In the genomic region with DNA sequence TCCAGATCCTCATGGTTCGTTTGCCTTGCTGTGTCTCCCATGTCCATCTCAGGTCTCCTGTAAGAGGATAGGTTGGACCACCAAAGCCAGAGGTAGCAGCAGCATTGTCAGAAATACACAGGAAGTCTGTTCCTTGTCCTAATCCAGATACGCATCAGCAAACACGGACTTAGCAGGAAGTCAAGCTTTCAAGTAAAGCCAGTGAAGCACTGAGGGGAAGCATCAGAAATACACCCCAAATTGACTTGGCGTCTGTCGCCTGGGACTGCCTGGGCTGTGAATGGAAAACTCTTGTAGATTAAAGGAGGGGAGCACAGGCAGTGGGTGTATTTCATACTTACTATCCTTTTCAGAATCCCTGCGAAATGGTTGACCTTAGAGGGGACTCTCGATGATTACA, we compare ENCODE assay signal across 21 cellular contexts.
DNase-seq lines count a peak whose midpoint lies in the region; ATAC-seq and TF ChIP-seq lines count a peak whose summit lies in the region.
"Had no signal": no experiment of that assay in that cellular context is flagged by ENCODE, and none has a peak within 500 bp of the region (broad histone marks: within the 10 kb centered on the region; RNA-seq: fewer than 3 reads in every experiment).

No MANE protein-coding gene starts in this region.

- peak; percentile 16 for DNase-seq in KBM-7
- peak; percentile 57 for DNase-seq in WERI-Rb-1
- DNase-seq in mesendoderm, result peak; percentile 50
- no peak for DNase-seq in suprapubic skin (ENCODE audit: low spot score in 2 of 2)
- no peak for DNase-seq in stimulated activated CD4-positive, alpha-beta T cell treated with anti-CD3 and anti-CD28 coated beads, Interleukin-4, amount 100 ng/mL, for 24 hours
- DNase-seq in AG08395 (ENCODE audit: low spot score), result no peak
- DNase-seq: CD8-positive, alpha-beta memory T cell; GOT3; HCEC 1CT; Karpas-422; NCI-H1694; NCI-H2081; NCI-H2171 treated with DMSO at 0.1 percent for 48 hours; NCI-H526; NK-92 treated with Interleukin-12 subunit alpha and Interleukin-12 subunit beta, amount 100 ng/mL, for 24 hours; SHP77 treated with DMSO at 0.1 percent for 48 hours had no signal

- H2BK15ac ChIP-seq in mesendoderm (replicated peaks; ENCODE audit: low read depth), result no peak overlapping the region

- ATAC-seq in HG02870 (IDR thresholded peaks at IDR 0.05; ENCODE audit: unreplicated experiment), result no peak
- ATAC-seq: A549, SK-N-SH treated with all-trans-retinoic acid at 6 μM for 48 hours had no signal

- TF ChIP-seq EP300 in suprapubic skin (IDR thresholded peaks at IDR 0.05), result no peak

- no peaks in the 10 kb centered on the region for H3K36me3 ChIP-seq in BLaER1
- H3K36me3 ChIP-seq in WERI-Rb-1, result no peaks in the 10 kb centered on the region
- no peaks in the 10 kb centered on the region for H3K36me3 ChIP-seq in mesendoderm (ENCODE audit: control insufficient read depth, insufficient read depth, low read length)
- no peaks in the 10 kb centered on the region for H3K36me3 ChIP-seq in suprapubic skin

- H3K27ac ChIP-seq in BLaER1, result no peak overlapping the region
- no peak overlapping the region for H3K27ac ChIP-seq in WERI-Rb-1
- no peak overlapping the region for H3K27ac ChIP-seq in mesendoderm (ENCODE audit: low read depth, low read length)
- H3K27ac ChIP-seq in suprapubic skin, result no peak overlapping the region
- H3K27ac ChIP-seq: A549, RWPE1 had no signal

- H2BK120ac ChIP-seq in mesendoderm (ENCODE audit: low read depth, low read length), result no peak overlapping the region

- H3K4me1 ChIP-seq in BLaER1 (peaks cover 58% of the 10 kb centered on the region), mesendoderm (ENCODE audit: control insufficient read depth, low read depth, low read length) (peaks cover 4% of the 10 kb centered on the region), suprapubic skin (no peaks in the 10 kb centered on the region)
- H3K4me1 ChIP-seq: A549 had no signal

- no peak overlapping the region for H4K5ac ChIP-seq in mesendoderm (ENCODE audit: low read length)

- no peak overlapping the region for H4K8ac ChIP-seq in mesendoderm (ENCODE audit: low read depth, low read length)

- no peaks in the 10 kb centered on the region for H3K79me2 ChIP-seq in mesendoderm (ENCODE audit: control insufficient read depth, insufficient read depth, low read length)

- H3K4me3 ChIP-seq in BLaER1, result no peak overlapping the region
- no peak overlapping the region for H3K4me3 ChIP-seq in WERI-Rb-1 (ENCODE audit: low read depth, low read length)
- no peak overlapping the region for H3K4me3 ChIP-seq in mesendoderm (ENCODE audit: low read length)
- H3K4me3 ChIP-seq in suprapubic skin, result no peak overlapping the region
- H3K4me3 ChIP-seq: A549 had no signal

- no CpG with 5 or more reads among the region's 7 CpGs for WGBS in mesendoderm (ENCODE audit: extremely low coverage, insufficient coverage, low lambda C conversion rate)
- WGBS in suprapubic skin, result 74% methylated on average over 7 of the region's 7 CpGs

- no peak overlapping the region for H3K18ac ChIP-seq in mesendoderm (ENCODE audit: low read length)

- no peak overlapping the region for H3K23ac ChIP-seq in mesendoderm (ENCODE audit: low read length)

- H3K56ac ChIP-seq in mesendoderm (ENCODE audit: low read length), result no peak overlapping the region

- no peaks in the 10 kb centered on the region for H3K79me1 ChIP-seq in mesendoderm (ENCODE audit: low read length)

- H3K4ac ChIP-seq in mesendoderm (ENCODE audit: low read depth, low read length), result no peak overlapping the region

- peaks cover 5% of the 10 kb centered on the region; the same call in 1 of the 2 replicates for H3K9me3 ChIP-seq in BLaER1
- no peaks in the 10 kb centered on the region for H3K9me3 ChIP-seq in WERI-Rb-1 (ENCODE audit: severe bottlenecking)
- no peaks in the 10 kb centered on the region for H3K9me3 ChIP-seq in suprapubic skin
- H3K9me3 ChIP-seq: A549 had no signal

- no peak overlapping the region for H2BK5ac ChIP-seq in mesendoderm (ENCODE audit: low read length)

- H3K27me3 ChIP-seq in BLaER1 (no peaks in the 10 kb centered on the region), WERI-Rb-1 (ENCODE audit: insufficient read depth, low read depth, severe bottlenecking) (no peaks in the 10 kb centered on the region), mesendoderm (ENCODE audit: insufficient read depth, low read length, poor library complexity) (no peaks in the 10 kb centered on the region), suprapubic skin (no peaks in the 10 kb centered on the region)

- H3K4me2 ChIP-seq in BLaER1, result peak overlapping the region; percentile 74
- no peak overlapping the region for H3K4me2 ChIP-seq in mesendoderm (ENCODE audit: low read length)
- H3K4me2 ChIP-seq: A549 had no signal

- no peaks in the 10 kb centered on the region for H4K20me1 ChIP-seq in BLaER1

- no peak for TF ChIP-seq POLR2A in suprapubic skin (IDR thresholded peaks at IDR 0.05)

- no peak overlapping the region for H2AK5ac ChIP-seq in mesendoderm (ENCODE audit: low read length)

- TF ChIP-seq CTCF in WERI-Rb-1 (IDR thresholded peaks at IDR 0.05; ENCODE audit: low read depth, low read length), result no peak
- no peak for TF ChIP-seq CTCF in suprapubic skin (IDR thresholded peaks at IDR 0.05)

- H3K9ac ChIP-seq in BLaER1 (no peak overlapping the region), mesendoderm (ENCODE audit: low read length) (no peak overlapping the region)

- in situ Hi-C loops in KBM-7 (cut with MboI; ENCODE audit: low pct_unique_long_range_greater_than_20kb, low sequenced_read_pairs), result no loop called here

Comparison
In these comparisons a context has a peak if more than half of its experiments do, and no peak if none do; other contexts are left out.
1. DNase-seq: peak in KBM-7 (single experiment), WERI-Rb-1 (single experiment) and mesendoderm (single experiment); none in suprapubic skin (0 of 2), stimulated activated CD4-positive, alpha-beta T cell treated with anti-CD3 and anti-CD28 coated beads, Interleukin-4, amount 100 ng/mL, for 24 hours (single experiment) and AG08395 (single experiment).